Comparison of ENCODE assay signal across 20 cellular contexts in genomic region chr1:209710837-209711236, GRCh38. TPM values are rescaled to one million over a fixed set of nuclear protein-coding genes. Genes with fewer than 3 reads are reported as not detected.
"Had no signal": no experiment of that assay in that cellular context is flagged by ENCODE, and none has a peak within 500 bp of the region (broad histone marks: within the 10 kb centered on the region; RNA-seq: fewer than 3 reads in every experiment).

No MANE protein-coding gene starts in this region.

- H3K36me3 ChIP-seq: gastrocnemius medialis, heart right ventricle, spleen, suprapubic skin, upper lobe of right lung had no signal

- H3K36me3 Mint-ChIP-seq: stimulated activated memory B cell treated with anti-CD40 and anti-IgM and Interleukin-4, amounts not matched to agents 10 μg/mL and 1 μg/mL and 100 μg/mL, for 72 hours had no signal

- ATAC-seq: gastrocnemius medialis; heart right ventricle; left ventricle myocardium superior; psoas muscle; sciatic nerve; stimulated activated memory B cell treated with anti-CD40 and anti-IgM and Interleukin-4, amounts not matched to agents 10 μg/mL and 1 μg/mL and 100 μg/mL, for 72 hours; upper lobe of right lung had no signal

- H3K4me3 ChIP-seq: coronary artery, gastrocnemius medialis, heart right ventricle, psoas muscle, spleen, suprapubic skin, upper lobe of right lung had no signal

- H3K4me3 Mint-ChIP-seq: activated CD8-positive, alpha-beta T cell treated with anti-CD3 and anti-CD28 coated beads for 36 hours; nephron progenitor cell; stimulated activated memory B cell treated with anti-CD40 and anti-IgM and Interleukin-4, amounts not matched to agents 10 μg/mL and 1 μg/mL and 100 μg/mL, for 72 hours had no signal

- H3K9me3 ChIP-seq: gastrocnemius medialis, heart right ventricle, psoas muscle, spleen, suprapubic skin, upper lobe of right lung had no signal

- H3K4me1 ChIP-seq: gastrocnemius medialis, psoas muscle, spleen, upper lobe of right lung had no signal

- H3K27me3 Mint-ChIP-seq: activated CD8-positive, alpha-beta T cell treated with anti-CD3 and anti-CD28 coated beads for 36 hours; stimulated activated memory B cell treated with anti-CD40 and anti-IgM and Interleukin-4, amounts not matched to agents 10 μg/mL and 1 μg/mL and 100 μg/mL, for 72 hours had no signal

- H3K27me3 ChIP-seq: gastrocnemius medialis, heart right ventricle, spleen, suprapubic skin, upper lobe of right lung had no signal

- DNase-seq: activated gamma-delta T cell; central memory CD4-positive, alpha-beta T cell; effector CD4-positive, alpha-beta T cell; gastrocnemius medialis; heart right ventricle; left ventricle myocardium superior; mesendoderm; nephron progenitor cell; psoas muscle; spleen; stimulated activated CD4-positive, alpha-beta T cell treated with anti-CD3 and anti-CD28 coated beads, Interleukin-1b, Interleukin-23, amount 100 ng/mL, for 48 hours; upper lobe of right lung had no signal

- H3K27ac Mint-ChIP-seq: nephron progenitor cell; stimulated activated memory B cell treated with anti-CD40 and anti-IgM and Interleukin-4, amounts not matched to agents 10 μg/mL and 1 μg/mL and 100 μg/mL, for 72 hours had no signal

- H3K9me3 Mint-ChIP-seq: activated CD8-positive, alpha-beta T cell treated with anti-CD3 and anti-CD28 coated beads for 36 hours; nephron progenitor cell; stimulated activated memory B cell treated with anti-CD40 and anti-IgM and Interleukin-4, amounts not matched to agents 10 μg/mL and 1 μg/mL and 100 μg/mL, for 72 hours had no signal

- H3K27ac ChIP-seq: coronary artery, gastrocnemius medialis, heart right ventricle, psoas muscle, spleen, suprapubic skin, upper lobe of right lung had no signal

RNA-seq across cellular contexts. Expression of gene HSD11B1, which starts 6.2 kb away (rescaled TPM):
- total RNA-seq: endothelial cell of umbilical vein had no signal
- polyA plus RNA-seq: endothelial cell of umbilical vein had no signal

RNA-seq across cellular contexts. Expression of gene TRAF3IP3, which starts 45.0 kb away (rescaled TPM):
- total RNA-seq: endothelial cell of umbilical vein, kidney epithelial cell, osteoblast had no signal
- polyA plus RNA-seq: endothelial cell of umbilical vein had no signal
